16 cellular contexts compared by ENCODE assay signal in genomic region chr12:41621288-41621687, GRCh38.
"Had no signal": no experiment of that assay in that cellular context is flagged by ENCODE, and none has a peak within 500 bp of the region (broad histone marks: within the 10 kb centered on the region; RNA-seq: fewer than 3 reads in every experiment).

No MANE protein-coding gene starts in this region.

- H3K27me3 ChIP-seq: left lung, thyroid gland had no signal

- H3K4me3 ChIP-seq: left lung, thyroid gland had no signal

- H3K36me3 ChIP-seq: left lung, thyroid gland had no signal

- DNase-seq: activated CD4-positive, alpha-beta T cell treated with anti-CD3 and anti-CD28 coated beads, Interleukin-2, amount 10 ng/mL, durations not matched to agents 24 days and 14 days; activated CD4-positive, CD25-positive, alpha-beta regulatory T cell; activated CD8-positive, alpha-beta T cell treated with anti-CD3 and anti-CD28 coated beads for 36 hours; activated naive CD4-positive, alpha-beta T cell treated with Interleukin-2 at 50 U/mL for 16 hours; activated naive CD8-positive, alpha-beta T cell treated with anti-CD3 and anti-CD28 coated beads, Interleukin-2, amount 10 ng/mL, durations not matched to agents 7 days and 5 days; activated T-cell treated with anti-CD3 and anti-CD28 coated beads, Interleukin-2, amount 50 U/mL, for 1 hour; amygdala; dermis blood vessel endothelial cell; effector memory CD8-positive, alpha-beta T cell; foreskin fibroblast; hippocampal formation; left lung; stimulated activated naive CD4-positive, alpha-beta T cell treated with Interleukin-2 at 50 U/mL for 16 hours; T1000; thyroid gland had no signal

- ATAC-seq: activated CD8-positive, alpha-beta T cell treated with anti-CD3 and anti-CD28 coated beads for 36 hours; effector memory CD8-positive, alpha-beta T cell; left lung had no signal

- FAIRE-seq: islet of Langerhans had no signal
